ENCODE assay signal across 16 cellular contexts in genomic region chr11:107252429-107253161, GRCh38.
DNase-seq lines count a peak whose midpoint lies in the region; ATAC-seq and TF ChIP-seq lines count a peak whose summit lies in the region.
"Had no signal": no experiment of that assay in that cellular context is flagged by ENCODE, and none has a peak within 500 bp of the region (broad histone marks: within the 10 kb centered on the region; RNA-seq: fewer than 3 reads in every experiment).

No MANE protein-coding gene starts in this region.

- intact Hi-C loops in right lobe of liver (cut with DNase I) = no loop called here

- ATAC-seq in GM18520 (IDR thresholded peaks at IDR 0.05; ENCODE audit: unreplicated experiment) = peak; percentile 99
- peak; percentile 87 for ATAC-seq in GM21367 (IDR thresholded peaks at IDR 0.05; ENCODE audit: unreplicated experiment)
- ATAC-seq in HG02981 (IDR thresholded peaks at IDR 0.05; ENCODE audit: unreplicated experiment) = peak; percentile 86
- peak; percentile 73 for ATAC-seq in HG03575 (IDR thresholded peaks at IDR 0.05; ENCODE audit: extremely low read depth, insufficient number of reproducible peaks, low FRiP score, unreplicated experiment)
- ATAC-seq in right lobe of liver = no peak
- ATAC-seq in GM21423 (IDR thresholded peaks at IDR 0.05; ENCODE audit: unreplicated experiment) = no peak
- ATAC-seq: activated T-cell treated with anti-CD3 and anti-CD28 coated beads, Interleukin-2, amount 50 U/mL, for 4 hours; left ventricle myocardium superior; naive thymus-derived CD8-positive, alpha-beta T cell; right cardiac atrium had no signal

- DNase-seq in MV-4-11 (lab: John Stamatoyannopoulos, UW) = no peak
- no peak for DNase-seq in right lobe of liver
- no peak for DNase-seq in UCSD-AML1 (lab: John Stamatoyannopoulos, UW; ENCODE audit: unreplicated experiment)
- DNase-seq: activated B cell treated with CpG ODN at 0.5 μM for 24 hours; activated T-cell treated with anti-CD3 and anti-CD28 coated beads, Interleukin-2, amount 50 U/mL, for 4 hours; AML-193; DMS153; left ventricle myocardium superior; naive thymus-derived CD8-positive, alpha-beta T cell; right cardiac atrium; stimulated activated CD4-positive, alpha-beta T cell treated with anti-CD3 and anti-CD28 coated beads, Interleukin-4, amount 100 ng/mL, for 4 hours had no signal

- H3K4me3 ChIP-seq in right lobe of liver = no peak overlapping the region

- 92% methylated on average over 3 of the region's 8 CpGs for WGBS in right lobe of liver (ENCODE audit: insufficient coverage, low coverage, low lambda C conversion rate, missing lambda C conversion rate)

- H3K27me3 ChIP-seq in right lobe of liver = no peaks in the 10 kb centered on the region

- no peak for TF ChIP-seq POLR2A in right lobe of liver (IDR thresholded peaks at IDR 0.05)

- H3K36me3 ChIP-seq in right lobe of liver = no peaks in the 10 kb centered on the region

- H3K4me1 ChIP-seq in right lobe of liver = no peaks in the 10 kb centered on the region

- H3K9me3 ChIP-seq in right lobe of liver = no peaks in the 10 kb centered on the region

- TF ChIP-seq CTCF in right lobe of liver (IDR thresholded peaks at IDR 0.05) = no peak

- H3K27ac ChIP-seq in right lobe of liver = no peak overlapping the region

Comparison
In these comparisons a context has a peak if more than half of its experiments do, and no peak if none do; other contexts are left out.
1. ATAC-seq: peak in GM18520 (single experiment), GM21367 (single experiment), HG02981 (single experiment) and HG03575 (single experiment); none in right lobe of liver (0 of 4) and GM21423 (single experiment).